In the genomic region with DNA sequence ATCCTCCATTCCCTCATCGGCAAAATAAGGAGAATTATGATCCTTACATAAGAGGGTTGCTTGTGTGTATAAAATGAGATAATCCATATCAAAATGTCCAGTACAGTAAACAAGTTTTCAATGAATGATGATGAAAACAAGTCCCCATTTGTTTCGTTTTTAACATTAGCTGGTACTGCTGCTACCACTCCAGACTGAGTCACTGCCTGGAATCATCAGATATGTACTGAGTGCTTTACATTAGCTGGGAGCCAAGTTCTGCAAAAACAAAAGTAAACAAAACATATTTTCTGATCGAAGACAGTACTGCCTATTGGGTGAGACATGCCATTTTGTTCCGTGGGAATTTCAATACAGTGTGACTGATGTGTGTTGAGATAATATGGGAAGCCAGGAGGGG, we compare ENCODE assay signal across 16 cellular contexts.
A peak's percentile ranks its signal among the peaks of the same experiment; 100 is the strongest.
DNase-seq lines count a peak whose midpoint lies in the region; ATAC-seq, FAIRE-seq and TF ChIP-seq lines count a peak whose summit lies in the region.
"Had no signal": no experiment of that assay in that cellular context is flagged by ENCODE, and none has a peak within 500 bp of the region (broad histone marks: within the 10 kb centered on the region; RNA-seq: fewer than 3 reads in every experiment).

No MANE protein-coding gene starts in this region.

- FAIRE-seq in astrocyte (lab: Jason Lieb, UNC), result no peak

- no peak overlapping the region for H3K4me3 Mint-ChIP-seq in astrocyte (ENCODE audit: unreplicated experiment)
- H3K4me3 Mint-ChIP-seq: GM23338 had no signal

- no peak overlapping the region for H3K27ac Mint-ChIP-seq in astrocyte (ENCODE audit: unreplicated experiment)
- H3K27ac Mint-ChIP-seq: GM23338 had no signal

- no peak for TF ChIP-seq POLR2A in esophagus muscularis mucosa (IDR thresholded peaks at IDR 0.05; ENCODE audit: low read depth)

- TF ChIP-seq EP300 in esophagus muscularis mucosa (IDR thresholded peaks at IDR 0.05), result no peak

- no peaks in the 10 kb centered on the region for H3K36me3 Mint-ChIP-seq in astrocyte (ENCODE audit: low read depth, unreplicated experiment)

- H3K9me3 Mint-ChIP-seq in astrocyte (ENCODE audit: unreplicated experiment), result no peaks in the 10 kb centered on the region
- H3K9me3 Mint-ChIP-seq: GM23338 had no signal

- TF ChIP-seq CTCF in astrocyte (IDR thresholded peaks at IDR 0.05; ENCODE audit: insufficient read depth, low read depth, low read length) (no peak), thoracic aorta (IDR thresholded peaks at IDR 0.05) (no peak), esophagus muscularis mucosa (IDR thresholded peaks at IDR 0.05) (no peak)

- intact Hi-C loops in head of caudate nucleus (cut with DNase I), result no loop called here
- intact Hi-C loops in esophagus muscularis mucosa (cut with DNase I), result no loop called here

- no peaks in the 10 kb centered on the region for H4K20me1 ChIP-seq in astrocyte (ENCODE audit: insufficient read depth, low read length)

- peak overlapping the region; percentile 15 for H2AFZ ChIP-seq in astrocyte (ENCODE audit: low read depth, low read length)

- WGBS in esophagus muscularis mucosa, result 55% methylated on average over 4 of the region's 4 CpGs

- H3K4me3 ChIP-seq in astrocyte (ENCODE audit: insufficient read depth, low read depth, low read length) (no peak overlapping the region), thoracic aorta (peak overlapping the region; percentile 26), esophagus muscularis mucosa (no peak overlapping the region)
- H3K4me3 ChIP-seq: GM23338, right atrium auricular region had no signal

- peaks cover 1% of the 10 kb centered on the region for H3K27me3 Mint-ChIP-seq in astrocyte (ENCODE audit: low read depth, unreplicated experiment)

- H3K79me2 ChIP-seq in astrocyte (ENCODE audit: insufficient read depth, low read length), result no peaks in the 10 kb centered on the region

- no peak overlapping the region for H3K27ac ChIP-seq in astrocyte (ENCODE audit: low read depth, low read length)
- no peak overlapping the region for H3K27ac ChIP-seq in thoracic aorta
- H3K27ac ChIP-seq in esophagus muscularis mucosa (replicated peaks in 1 of 4), result no peak overlapping the region
- H3K27ac ChIP-seq: right atrium auricular region had no signal

- H3K36me3 ChIP-seq in astrocyte (ENCODE audit: insufficient read depth, low read length) (no peaks in the 10 kb centered on the region), thoracic aorta (no peaks in the 10 kb centered on the region), esophagus muscularis mucosa (no peaks in the 10 kb centered on the region)
- H3K36me3 ChIP-seq: right atrium auricular region had no signal

- no peak overlapping the region for H3K9ac ChIP-seq in astrocyte (ENCODE audit: low read length)

- H3K4me1 ChIP-seq in astrocyte (ENCODE audit: insufficient read depth, low read length) (no peaks in the 10 kb centered on the region), thoracic aorta (ENCODE audit: control insufficient read depth in 1 of 2, low read depth in 2 of 2) (peaks cover 0 to 12% of the 10 kb centered on the region in 2 donors), esophagus muscularis mucosa (no peaks in the 10 kb centered on the region)
- H3K4me1 ChIP-seq: right atrium auricular region had no signal

- H3K4me1 Mint-ChIP-seq in astrocyte (ENCODE audit: low read depth, unreplicated experiment), result peaks cover 17% of the 10 kb centered on the region

- peak overlapping the region; percentile 48 for H3K4me2 ChIP-seq in astrocyte (ENCODE audit: low read length)
- H3K4me2 ChIP-seq: GM23338 had no signal

- ATAC-seq in thoracic aorta (ENCODE audit: insufficient number of reproducible peaks, low FRiP score, low read depth), result no peak
- ATAC-seq: GM23338 had no signal

- H3K27me3 ChIP-seq in astrocyte (ENCODE audit: insufficient read depth, low read length), result peaks cover 4% of the 10 kb centered on the region
- H3K27me3 ChIP-seq in thoracic aorta (replicated peaks; ENCODE audit: insufficient read depth), result no peaks in the 10 kb centered on the region
- H3K27me3 ChIP-seq in esophagus muscularis mucosa, result no peaks in the 10 kb centered on the region
- H3K27me3 ChIP-seq: right atrium auricular region had no signal

- H3K9me3 ChIP-seq in astrocyte (ENCODE audit: insufficient read depth, low read depth, low read length) (no peaks in the 10 kb centered on the region), thoracic aorta (no peaks in the 10 kb centered on the region), esophagus muscularis mucosa (no peaks in the 10 kb centered on the region)
- H3K9me3 ChIP-seq: right atrium auricular region had no signal

- DNase-seq in NCI-H1092 treated with DMSO at 0.1 percent for 48 hours (lab: John Stamatoyannopoulos, UW) (peak; percentile 7), NCI-H1092 (lab: John Stamatoyannopoulos, UW) (no peak), astrocyte (ENCODE audit: low read depth) (peak; percentile 51), foreskin melanocyte (peak; percentile 72), thoracic aorta (ENCODE audit: low spot score) (no peak), head of caudate nucleus (no peak), esophagus muscularis mucosa (ENCODE audit: extremely low spot score) (no peak), mucosa of gallbladder (ENCODE audit: low spot score) (no peak)
- DNase-seq: 8988T, activated T-cell treated with anti-CD3 and anti-CD28 coated beads for 4 hours, DND-41, NCI-H1105 treated with DMSO at 0.1 percent for 48 hours, NCI-H524 treated with DMSO at 0.1 percent for 48 hours, SIG-M5 had no signal

Comparison
In these comparisons a context has a peak if more than half of its experiments do, and no peak if none do; other contexts are left out.
1. DNase-seq: peak in NCI-H1092 treated with DMSO at 0.1 percent for 48 hours (single experiment), astrocyte (single experiment) and foreskin melanocyte (single experiment); none in NCI-H1092 (single experiment), thoracic aorta (single experiment), head of caudate nucleus (0 of 42), esophagus muscularis mucosa (single experiment) and mucosa of gallbladder (single experiment).